ENCODE assay signal across 35 cellular contexts in genomic region chr6:130613176-130613575, GRCh38.
DNase-seq lines count a peak whose midpoint lies in the region; ATAC-seq, FAIRE-seq and TF ChIP-seq lines count a peak whose summit lies in the region.
"Had no signal": no experiment of that assay in that cellular context is flagged by ENCODE, and none has a peak within 500 bp of the region (broad histone marks: within the 10 kb centered on the region; RNA-seq: fewer than 3 reads in every experiment).

No MANE protein-coding gene starts in this region.

- no peak overlapping the region for H3K27ac Mint-ChIP-seq in activated CD4-positive, alpha-beta T cell treated with anti-CD3 and anti-CD28 coated beads, Interleukin-2, amount 10 ng/mL, durations not matched to agents 24 days and 14 days
- no peak overlapping the region for H3K27ac Mint-ChIP-seq in activated CD4-positive, alpha-beta T cell treated with anti-CD3 and anti-CD28 coated beads for 36 hours
- H3K27ac Mint-ChIP-seq in endothelial cell (ENCODE audit: unreplicated experiment), result no peak overlapping the region
- H3K27ac Mint-ChIP-seq: B cell; CD14-positive monocyte; CD4-positive, alpha-beta T cell; CD4-positive, CD25-positive, alpha-beta regulatory T cell; CD8-positive, alpha-beta T cell had no signal

- H3K4me3 ChIP-seq in adrenal gland (no peak overlapping the region), keratinocyte (ENCODE audit: control insufficient read depth in 2 of 3, extremely low read depth in 1 of 3, insufficient read depth in 2 of 3, low read depth in 1 of 3, low read length in 3 of 3) (no peak overlapping the region)
- H3K4me3 ChIP-seq: A549; BLaER1; BLaER1 treated with 17β-estradiol and CSF1 and Interleukin-3, amounts not matched to agents 10 nM and 100 nM had no signal

- TF ChIP-seq CTCF in adrenal gland (IDR thresholded peaks at IDR 0.05), result no peak
- no peak for TF ChIP-seq CTCF in keratinocyte (optimal IDR thresholded peaks at IDR 0.05 in 1 of 3, IDR thresholded peaks at IDR 0.05 in 1 of 3, conservative IDR thresholded peaks at IDR 0.05 in 1 of 3; ENCODE audit: extremely low read depth in 1 of 3, insufficient read depth in 2 of 3, low read length in 3 of 3)
- TF ChIP-seq CTCF in endothelial cell (IDR thresholded peaks at IDR 0.05; ENCODE audit: unreplicated experiment), result no peak

- dilution Hi-C loops in keratinocyte (cut with MboI; ENCODE audit: extremely low pct_ligation_motif_present, low sequenced_read_pairs), result no loop called here

- H3K9me3 Mint-ChIP-seq in activated CD4-positive, alpha-beta T cell treated with anti-CD3 and anti-CD28 coated beads, Interleukin-2, amount 10 ng/mL, durations not matched to agents 24 days and 14 days, result peaks cover 15% of the 10 kb centered on the region
- H3K9me3 Mint-ChIP-seq in activated CD4-positive, alpha-beta T cell treated with anti-CD3 and anti-CD28 coated beads for 36 hours (ENCODE audit: low read depth), result no peaks in the 10 kb centered on the region
- H3K9me3 Mint-ChIP-seq in endothelial cell (ENCODE audit: unreplicated experiment), result no peaks in the 10 kb centered on the region
- H3K9me3 Mint-ChIP-seq: CD4-positive, alpha-beta T cell; CD8-positive, alpha-beta memory T cell; CD8-positive, alpha-beta T cell had no signal

- H3K9me3 ChIP-seq in adrenal gland (replicated peaks in 1 of 3) (no peaks in the 10 kb centered on the region), keratinocyte (ENCODE audit: control insufficient read depth, low read depth, low read length) (no peaks in the 10 kb centered on the region)
- H3K9me3 ChIP-seq: A549; BE2C; BLaER1; BLaER1 treated with 17β-estradiol and CSF1 and Interleukin-3, amounts not matched to agents 10 nM and 100 nM; Caco-2 had no signal

- WGBS in adrenal gland, 4 donors, result 55 to 63% (median 60%) methylated on average over 7 of the region's 7 CpGs

- no peak for FAIRE-seq in keratinocyte (lab: Jason Lieb, UNC)
- FAIRE-seq: A204.1, A549, D721Med had no signal

- peaks cover 0 to 13% of the 10 kb centered on the region in 2 donors for H3K4me1 ChIP-seq in adrenal gland (replicated peaks in 1 of 2)
- peaks cover 4% of the 10 kb centered on the region for H3K4me1 ChIP-seq in keratinocyte (ENCODE audit: control insufficient read depth, extremely low read depth, insufficient read depth, low read length)
- H3K4me1 ChIP-seq: A549; BE2C; BLaER1; BLaER1 treated with 17β-estradiol and CSF1 and Interleukin-3, amounts not matched to agents 10 nM and 100 nM; Caco-2 had no signal

- TF ChIP-seq POLR2A in adrenal gland (IDR thresholded peaks at IDR 0.05), result no peak

- H3K9ac ChIP-seq in keratinocyte (ENCODE audit: control insufficient read depth, extremely low read depth, insufficient read depth, low read length), result no peak overlapping the region
- H3K9ac ChIP-seq: BLaER1; BLaER1 treated with 17β-estradiol and CSF1 and Interleukin-3, amounts not matched to agents 10 nM and 100 nM had no signal

- peak; percentile 11 for DNase-seq in activated CD4-positive, alpha-beta T cell treated with anti-CD3 and anti-CD28 coated beads, Interleukin-2, amount 10 ng/mL, durations not matched to agents 24 days and 14 days
- DNase-seq in activated CD4-positive, alpha-beta T cell treated with anti-CD3 and anti-CD28 coated beads for 36 hours, result no peak
- DNase-seq in adrenal gland, result peak in 6 of 7 donors; percentile 37 to 63 (median 54)
- no peak for DNase-seq in keratinocyte (ENCODE audit: low read depth, low spot score)
- no peak for DNase-seq in endothelial cell (ENCODE audit: low spot score)
- no peak for DNase-seq in stimulated activated naive CD8-positive, alpha-beta T cell treated with anti-CD3 and anti-CD28 coated beads, Interleukin-15, Interleukin-2, amounts not matched to agents 100 U/mL and 50 U/mL, for 24 hours
- DNase-seq: 8988T; ACHN; AML-193; BE2C; C1 segment of cervical spinal cord; Caco-2; Calu3; CD4-positive, alpha-beta memory T cell; CD4-positive, alpha-beta T cell; CD4-positive, CD25-positive, alpha-beta regulatory T cell; CD8-positive, alpha-beta memory T cell; CD8-positive, alpha-beta T cell; COR-L47; DMS 273 treated with DMSO at 0.1 percent for 48 hours; DMS153; DMS53; DMS79; DMS79 treated with DMSO at 0.1 percent for 48 hours; DND-41; EL had no signal

- peak overlapping the region in 2 of 5 donors; percentile 36 to 41 for H3K27ac ChIP-seq in adrenal gland
- no peak overlapping the region for H3K27ac ChIP-seq in keratinocyte (ENCODE audit: control insufficient read depth, insufficient read depth, low read length)
- H3K27ac ChIP-seq: 22Rv1; A549; BLaER1; BLaER1 treated with 17β-estradiol and CSF1 and Interleukin-3, amounts not matched to agents 10 nM and 100 nM; C4-2B had no signal

- H3K36me3 Mint-ChIP-seq in activated CD4-positive, alpha-beta T cell treated with anti-CD3 and anti-CD28 coated beads, Interleukin-2, amount 10 ng/mL, durations not matched to agents 24 days and 14 days (ENCODE audit: low read depth), result no peaks in the 10 kb centered on the region
- H3K36me3 Mint-ChIP-seq in activated CD4-positive, alpha-beta T cell treated with anti-CD3 and anti-CD28 coated beads for 36 hours (ENCODE audit: low read depth), result no peaks in the 10 kb centered on the region
- no peaks in the 10 kb centered on the region for H3K36me3 Mint-ChIP-seq in endothelial cell (ENCODE audit: low read depth, unreplicated experiment)
- H3K36me3 Mint-ChIP-seq: CD14-positive monocyte; CD4-positive, alpha-beta memory T cell; CD4-positive, CD25-positive, alpha-beta regulatory T cell; CD8-positive, alpha-beta memory T cell; CD8-positive, alpha-beta T cell had no signal

- no peaks in the 10 kb centered on the region for H3K79me2 ChIP-seq in keratinocyte (ENCODE audit: control insufficient read depth, insufficient read depth, low read length)

- peaks cover 8% of the 10 kb centered on the region for H3K4me1 Mint-ChIP-seq in activated CD4-positive, alpha-beta T cell treated with anti-CD3 and anti-CD28 coated beads, Interleukin-2, amount 10 ng/mL, durations not matched to agents 24 days and 14 days
- peaks cover 5% of the 10 kb centered on the region for H3K4me1 Mint-ChIP-seq in activated CD4-positive, alpha-beta T cell treated with anti-CD3 and anti-CD28 coated beads for 36 hours
- H3K4me1 Mint-ChIP-seq in endothelial cell (ENCODE audit: unreplicated experiment), result no peaks in the 10 kb centered on the region
- H3K4me1 Mint-ChIP-seq: B cell, CD14-positive monocyte had no signal

- peak overlapping the region; percentile 65 for H2AFZ ChIP-seq in keratinocyte (ENCODE audit: control insufficient read depth, low read length)

- no peak for ATAC-seq in activated CD4-positive, alpha-beta T cell treated with anti-CD3 and anti-CD28 coated beads for 36 hours
- ATAC-seq in stimulated activated naive CD8-positive, alpha-beta T cell treated with anti-CD3 and anti-CD28 coated beads, Interleukin-15, Interleukin-2, amounts not matched to agents 100 U/mL and 50 U/mL, for 24 hours, result no peak
- ATAC-seq: A549; CD8-positive, alpha-beta T cell had no signal

- no peaks in the 10 kb centered on the region for H4K20me1 ChIP-seq in keratinocyte (ENCODE audit: control insufficient read depth, extremely low read depth, insufficient read depth, low read length)
- H4K20me1 ChIP-seq: BLaER1; BLaER1 treated with 17β-estradiol and CSF1 and Interleukin-3, amounts not matched to agents 10 nM and 100 nM had no signal

- POLR2A ChIA-PET in activated CD4-positive, alpha-beta T cell treated with anti-CD3 and anti-CD28 coated beads for 36 hours (lab: Charles Lee), result no interaction called here

- CTCF ChIA-PET in activated CD4-positive, alpha-beta T cell treated with anti-CD3 and anti-CD28 coated beads for 36 hours (lab: Charles Lee), result no interaction called here

- H3K27me3 ChIP-seq in adrenal gland (no peaks in the 10 kb centered on the region), keratinocyte (ENCODE audit: control insufficient read depth, extremely low read depth, insufficient read depth, low read length) (no peaks in the 10 kb centered on the region)
- H3K27me3 ChIP-seq: BE2C; BLaER1; BLaER1 treated with 17β-estradiol and CSF1 and Interleukin-3, amounts not matched to agents 10 nM and 100 nM had no signal

- no peak overlapping the region for H3K4me3 Mint-ChIP-seq in activated CD4-positive, alpha-beta T cell treated with anti-CD3 and anti-CD28 coated beads, Interleukin-2, amount 10 ng/mL, durations not matched to agents 24 days and 14 days
- H3K4me3 Mint-ChIP-seq in activated CD4-positive, alpha-beta T cell treated with anti-CD3 and anti-CD28 coated beads for 36 hours, result no peak overlapping the region
- no peak overlapping the region for H3K4me3 Mint-ChIP-seq in endothelial cell (ENCODE audit: unreplicated experiment)
- H3K4me3 Mint-ChIP-seq: B cell; CD14-positive monocyte; CD4-positive, alpha-beta memory T cell; CD4-positive, alpha-beta T cell; CD4-positive, CD25-positive, alpha-beta regulatory T cell; CD8-positive, alpha-beta memory T cell; CD8-positive, alpha-beta T cell had no signal

- intact Hi-C loops in activated CD4-positive, alpha-beta T cell treated with anti-CD3 and anti-CD28 coated beads, Interleukin-2, amount 10 ng/mL, durations not matched to agents 24 days and 14 days (cut with micrococcal nuclease), result no loop called here
- intact Hi-C loops in activated CD4-positive, alpha-beta T cell treated with anti-CD3 and anti-CD28 coated beads for 36 hours (cut with DNase I, micrococcal nuclease), result no loop called here
- intact Hi-C loops in adrenal gland (cut with DNase I), result no loop called here

- no peak overlapping the region for H3K4me2 ChIP-seq in keratinocyte (ENCODE audit: control insufficient read depth, extremely low read depth, insufficient read depth, low read depth, low read length)
- H3K4me2 ChIP-seq: A549; BLaER1; BLaER1 treated with 17β-estradiol and CSF1 and Interleukin-3, amounts not matched to agents 10 nM and 100 nM had no signal

- H3K9me1 ChIP-seq in keratinocyte (ENCODE audit: control insufficient read depth, extremely low read depth, insufficient read depth, low read length), result no peaks in the 10 kb centered on the region

- H3K36me3 ChIP-seq in adrenal gland (replicated peaks in 1 of 2) (no peaks in the 10 kb centered on the region), keratinocyte (ENCODE audit: control insufficient read depth in 2 of 2, extremely low read depth in 1 of 2, insufficient read depth in 2 of 2, low read length in 2 of 2) (no peaks in the 10 kb centered on the region)
- H3K36me3 ChIP-seq: BE2C; BLaER1; BLaER1 treated with 17β-estradiol and CSF1 and Interleukin-3, amounts not matched to agents 10 nM and 100 nM had no signal

- no peaks in the 10 kb centered on the region for H3K27me3 Mint-ChIP-seq in activated CD4-positive, alpha-beta T cell treated with anti-CD3 and anti-CD28 coated beads, Interleukin-2, amount 10 ng/mL, durations not matched to agents 24 days and 14 days
- H3K27me3 Mint-ChIP-seq in activated CD4-positive, alpha-beta T cell treated with anti-CD3 and anti-CD28 coated beads for 36 hours, result no peaks in the 10 kb centered on the region
- no peaks in the 10 kb centered on the region for H3K27me3 Mint-ChIP-seq in endothelial cell (ENCODE audit: unreplicated experiment)
- H3K27me3 Mint-ChIP-seq: B cell; CD4-positive, alpha-beta memory T cell; CD4-positive, alpha-beta T cell; CD8-positive, alpha-beta memory T cell had no signal

Comparison
In these comparisons a context has a peak if more than half of its experiments do, and no peak if none do; other contexts are left out.
1. DNase-seq: peak in activated CD4-positive, alpha-beta T cell treated with anti-CD3 and anti-CD28 coated beads, Interleukin-2, amount 10 ng/mL, durations not matched to agents 24 days and 14 days (single experiment) and adrenal gland (6 of 7); none in activated CD4-positive, alpha-beta T cell treated with anti-CD3 and anti-CD28 coated beads for 36 hours (single experiment), keratinocyte (single experiment), endothelial cell (single experiment) and stimulated activated naive CD8-positive, alpha-beta T cell treated with anti-CD3 and anti-CD28 coated beads, Interleukin-15, Interleukin-2, amounts not matched to agents 100 U/mL and 50 U/mL, for 24 hours (single experiment).